Comparison of ENCODE assay signal across 14 cellular contexts in genomic region chr5:143775258-143775657, GRCh38. TPM values are rescaled to one million over a fixed set of nuclear protein-coding genes. Genes with fewer than 3 reads are reported as not detected.
A peak's percentile ranks its signal among the peaks of the same experiment; 100 is the strongest.
DNase-seq lines count a peak whose midpoint lies in the region; ATAC-seq and TF ChIP-seq lines count a peak whose summit lies in the region.
"Had no signal": no experiment of that assay in that cellular context is flagged by ENCODE, and none has a peak within 500 bp of the region (broad histone marks: within the 10 kb centered on the region; RNA-seq: fewer than 3 reads in every experiment).

No MANE protein-coding gene starts in this region.

- H3K36me3 ChIP-seq in upper lobe of right lung: no peaks in the 10 kb centered on the region

- peaks cover 5% of the 10 kb centered on the region for H3K4me1 ChIP-seq in upper lobe of right lung

- no peak overlapping the region for H3K27ac ChIP-seq in dorsolateral prefrontal cortex
- no peak overlapping the region for H3K27ac ChIP-seq in upper lobe of right lung

- no peak for ATAC-seq in upper lobe of right lung
- ATAC-seq in HG02885 (IDR thresholded peaks at IDR 0.05; ENCODE audit: poor library complexity, unreplicated experiment): no peak
- ATAC-seq: activated naive CD8-positive, alpha-beta T cell treated with anti-CD3 and anti-CD28 coated beads, Interleukin-2, amount 50 U/mL, for 24 hours had no signal

- DNase-seq in EL (peak; percentile 60), M059J (ENCODE audit: low read depth) (peak; percentile 65), amniotic epithelial cell (ENCODE audit: low read depth) (peak; percentile 51), kidney tubule cell (ENCODE audit: low spot score) (peak; percentile 64), dorsolateral prefrontal cortex (no peak), upper lobe of right lung (no peak), SHP77 (lab: John Stamatoyannopoulos, UW) (no peak)
- DNase-seq: activated naive CD8-positive, alpha-beta T cell treated with anti-CD3 and anti-CD28 coated beads, Interleukin-2, amount 50 U/mL, for 24 hours; Calu3; effector memory CD4-positive, alpha-beta T cell; NCI-H1417 treated with DMSO at 0.1 percent for 48 hours had no signal

- no peak for TF ChIP-seq CTCF in dorsolateral prefrontal cortex (IDR thresholded peaks at IDR 0.05 in 54 of 56, conservative IDR thresholded peaks at IDR 0.05 in 2 of 56; ENCODE audit: low read depth in 1 of 56, partially characterized antibody in 56 of 56)
- TF ChIP-seq CTCF in upper lobe of right lung (IDR thresholded peaks at IDR 0.05): no peak

- no peaks in the 10 kb centered on the region for H3K9me3 ChIP-seq in upper lobe of right lung

- intact Hi-C loops in dorsolateral prefrontal cortex (cut with DNase I): no loop called here
- intact Hi-C loops in upper lobe of right lung (cut with DNase I): no loop called here

- peaks cover 0 to 5% (median 0%) of the 10 kb centered on the region in 45 donors for H3K27me3 ChIP-seq in dorsolateral prefrontal cortex
- H3K27me3 ChIP-seq in upper lobe of right lung: no peaks in the 10 kb centered on the region

- no peak overlapping the region for H3K4me3 ChIP-seq in dorsolateral prefrontal cortex
- no peak overlapping the region for H3K4me3 ChIP-seq in upper lobe of right lung

RNA-seq across cellular contexts. Expression of gene HMHB1, which starts 36.7 kb away (rescaled TPM):
- total RNA-seq in M059J (2014; rRNA removed; shearing (Covaris generic)): not detected in 2 replicates
- total RNA-seq in dorsolateral prefrontal cortex (not detected), upper lobe of right lung (not detected)
- total RNA-seq: activated CD8-positive, alpha-beta memory T cell treated with anti-CD3 and anti-CD28 coated beads for 36 hours; Calu3; mononuclear cell had no signal

Comparison
In these comparisons a context has a peak if more than half of its experiments do, and no peak if none do; other contexts are left out.
1. DNase-seq: peak in EL (single experiment), M059J (single experiment), amniotic epithelial cell (single experiment) and kidney tubule cell (single experiment); none in dorsolateral prefrontal cortex (0 of 10), upper lobe of right lung (single experiment) and SHP77 (0 of 2).